9 cellular contexts compared by ENCODE assay signal in the genomic region with DNA sequence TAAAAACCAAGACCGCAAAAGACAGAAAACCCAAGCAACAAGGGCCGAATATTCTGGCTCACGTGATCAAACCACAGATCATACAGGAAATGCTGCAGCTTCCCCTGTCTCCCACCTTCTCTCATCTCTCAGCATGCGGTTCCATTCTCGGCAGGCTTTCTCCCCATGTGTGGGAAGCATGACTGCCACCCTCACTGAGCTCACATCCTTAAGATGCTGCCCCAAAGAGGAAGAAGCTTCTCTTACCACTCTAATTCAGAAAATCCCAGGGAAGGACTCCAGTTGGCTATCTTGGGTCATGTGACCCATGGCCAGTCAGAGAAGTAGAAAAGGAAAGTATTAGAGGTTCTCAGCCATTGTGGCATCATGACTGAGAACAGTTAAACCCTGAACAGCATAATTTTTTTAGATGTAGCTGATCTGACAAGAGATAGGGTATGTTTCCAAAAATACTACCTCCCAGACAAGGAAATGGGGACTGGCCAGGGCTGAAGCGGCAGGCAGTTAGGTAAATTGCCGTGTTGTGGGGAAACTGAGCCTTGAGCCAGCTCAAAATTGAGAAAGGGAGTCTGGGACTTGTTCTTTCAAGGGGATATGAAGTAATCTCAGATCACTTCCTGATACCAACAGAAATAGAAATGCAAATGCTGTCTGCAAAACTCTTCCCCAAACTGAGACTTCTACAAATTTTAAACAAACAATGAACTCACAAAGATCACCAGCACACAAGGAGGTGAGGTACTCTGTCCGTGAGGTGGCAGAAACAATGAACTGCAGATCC. TPM values are rescaled to one million over a fixed set of nuclear protein-coding genes. Genes with fewer than 3 reads are reported as not detected.
DNase-seq lines count a peak whose midpoint lies in the region; ATAC-seq and TF ChIP-seq lines count a peak whose summit lies in the region.
"Had no signal": no experiment of that assay in that cellular context is flagged by ENCODE, and none has a peak within 500 bp of the region (broad histone marks: within the 10 kb centered on the region; RNA-seq: fewer than 3 reads in every experiment).

No MANE protein-coding gene starts in this region.

- ATAC-seq in heart left ventricle (peak in 3 of 4 donors; percentile 14 to 61 (median 57)), thoracic aorta (ENCODE audit: insufficient number of reproducible peaks, low FRiP score, low read depth) (no peak), HG02938 (IDR thresholded peaks at IDR 0.05; ENCODE audit: unreplicated experiment) (no peak), HG03432 (IDR thresholded peaks at IDR 0.05; ENCODE audit: unreplicated experiment) (no peak)

- no peak for TF ChIP-seq POLR2A in heart left ventricle (IDR thresholded peaks at IDR 0.05)

- H3K9ac ChIP-seq in smooth muscle cell (ENCODE audit: low read depth) = no peak overlapping the region

- peak overlapping the region in 1 of 12 donors; percentile 31 for H3K4me3 ChIP-seq in heart left ventricle
- no peak overlapping the region for H3K4me3 ChIP-seq in right atrium auricular region
- H3K4me3 ChIP-seq in mononuclear cell (ENCODE audit: low read length) = peak overlapping the region; percentile 3
- H3K4me3 ChIP-seq in thoracic aorta = peak overlapping the region; percentile 49
- no peak overlapping the region for H3K4me3 ChIP-seq in smooth muscle cell

- WGBS in heart left ventricle, 4 donors = 72 to 78% (median 74%) methylated on average over 8 of the region's 8 CpGs
- 93% methylated on average over 8 of the region's 8 CpGs for WGBS in smooth muscle cell (ENCODE audit: low lambda C conversion rate)

- H3K4me2 ChIP-seq in smooth muscle cell = no peak overlapping the region

- no peak for DNase-seq in heart left ventricle
- no peak for DNase-seq in right atrium auricular region (ENCODE audit: low spot score)
- peak; percentile 83 for DNase-seq in activated CD8-positive, alpha-beta memory T cell treated with anti-CD3 and anti-CD28 coated beads for 24 hours
- no peak for DNase-seq in thoracic aorta (ENCODE audit: low spot score)
- DNase-seq in smooth muscle cell (lab: John Stamatoyannopoulos, UW; ENCODE audit: unreplicated experiment) = no peak

- no peaks in the 10 kb centered on the region for H3K79me2 ChIP-seq in smooth muscle cell (ENCODE audit: low read depth)

- no peak overlapping the region for H2AFZ ChIP-seq in smooth muscle cell (ENCODE audit: low read depth)

- H3K27me3 ChIP-seq in heart left ventricle (peaks cover 0 to 5% (median 0%) of the 10 kb centered on the region in 9 donors), right atrium auricular region (no peaks in the 10 kb centered on the region), mononuclear cell (ENCODE audit: insufficient read depth, low read length) (no peaks in the 10 kb centered on the region), thoracic aorta (replicated peaks; ENCODE audit: insufficient read depth) (no peaks in the 10 kb centered on the region), smooth muscle cell (ENCODE audit: low read depth) (no peaks in the 10 kb centered on the region)

- H3F3A ChIP-seq in smooth muscle cell (ENCODE audit: low read depth) = no peaks in the 10 kb centered on the region

- intact Hi-C loops in heart left ventricle (cut with DNase I) = no loop called here

- H3K27ac ChIP-seq in heart left ventricle = peak overlapping the region in 1 of 12 donors; percentile 88
- no peak overlapping the region for H3K27ac ChIP-seq in right atrium auricular region
- peak overlapping the region in 1 of 2 donors; percentile 17 for H3K27ac ChIP-seq in thoracic aorta
- no peak overlapping the region for H3K27ac ChIP-seq in smooth muscle cell (ENCODE audit: low read depth)

- no peaks in the 10 kb centered on the region for H4K20me1 ChIP-seq in smooth muscle cell (ENCODE audit: low read depth)

- H3K4me1 ChIP-seq in heart left ventricle (peaks cover 0 to 22% (median 0%) of the 10 kb centered on the region in 12 donors), right atrium auricular region (no peaks in the 10 kb centered on the region), mononuclear cell (ENCODE audit: insufficient read depth, low read length) (peaks cover 25% of the 10 kb centered on the region), thoracic aorta (ENCODE audit: control insufficient read depth in 1 of 2, low read depth in 2 of 2) (no peaks in the 10 kb centered on the region), smooth muscle cell (ENCODE audit: low read depth) (no peaks in the 10 kb centered on the region)

- TF ChIP-seq CTCF in heart left ventricle (IDR thresholded peaks at IDR 0.05) = no peak
- no peak for TF ChIP-seq CTCF in right atrium auricular region (IDR thresholded peaks at IDR 0.05)
- TF ChIP-seq CTCF in thoracic aorta (IDR thresholded peaks at IDR 0.05) = no peak
- no peak for TF ChIP-seq CTCF in smooth muscle cell (IDR thresholded peaks at IDR 0.05; ENCODE audit: borderline replicate concordance, insufficient read depth, poor library complexity, severe bottlenecking)

- H3K9me3 ChIP-seq in heart left ventricle (peaks cover 0 to 17% (median 3%) of the 10 kb centered on the region in 12 donors), right atrium auricular region (peaks cover 0 to 16% of the 10 kb centered on the region in 2 donors), mononuclear cell (ENCODE audit: low read depth, low read length) (no peaks in the 10 kb centered on the region), thoracic aorta (no peaks in the 10 kb centered on the region), smooth muscle cell (replicated peaks; ENCODE audit: low read depth) (no peaks in the 10 kb centered on the region)

- H3K36me3 ChIP-seq in heart left ventricle (no peaks in the 10 kb centered on the region), right atrium auricular region (no peaks in the 10 kb centered on the region), thoracic aorta (no peaks in the 10 kb centered on the region), smooth muscle cell (ENCODE audit: low read depth) (no peaks in the 10 kb centered on the region)

RNA-seq across cellular contexts. Expression of a gene that starts 37.1 kb away (rescaled TPM):
- total RNA-seq in heart left ventricle (under 1 TPM in 1 of 9 donors, not detected in 8; 0.20 TPM), right atrium auricular region (not detected), mononuclear cell (under 0.01 TPM), thoracic aorta (not detected), smooth muscle cell (not detected in 2 replicates)
- polyA plus RNA-seq in heart left ventricle (not detected), smooth muscle cell (0.21 TPM in 1 of 2 replicates, not detected in the other)
- polyA plus RNA-seq: AG04450 had no signal

RNA-seq across cellular contexts. Expression of a gene that starts 53.7 kb away (rescaled TPM):
- total RNA-seq in heart left ventricle (10 to 100 TPM; 36.4 to 71.5 (median 44.8) TPM), right atrium auricular region (10 to 100 TPM; 29.6 to 37.8 TPM), mononuclear cell (44.3 TPM), thoracic aorta (10 to 100 TPM; 20.7 to 28.0 TPM), smooth muscle cell (35.2 and 41.8 TPM in 2 replicates)
- polyA plus RNA-seq in heart left ventricle (10 to 100 TPM; 23.0 to 76.1 TPM), smooth muscle cell (69.9 and 105 TPM in 2 replicates)

Comparison
In these comparisons a context has a peak if more than half of its experiments do, and no peak if none do; other contexts are left out.
1. ATAC-seq: peak in heart left ventricle (3 of 4); none in thoracic aorta (single experiment), HG02938 (single experiment) and HG03432 (single experiment).
2. H3K4me3 ChIP-seq: peak in mononuclear cell (single experiment) and thoracic aorta (single experiment); none in right atrium auricular region (0 of 2) and smooth muscle cell (single experiment).